ENCODE assay signal across 9 cellular contexts in genomic region chr1:185238447-185238846, GRCh38.
DNase-seq lines count a peak whose midpoint lies in the region; ATAC-seq and TF ChIP-seq lines count a peak whose summit lies in the region.
"Had no signal": no experiment of that assay in that cellular context is flagged by ENCODE, and none has a peak within 500 bp of the region (broad histone marks: within the 10 kb centered on the region; RNA-seq: fewer than 3 reads in every experiment).

No MANE protein-coding gene starts in this region.

- no peaks in the 10 kb centered on the region for H4K20me1 ChIP-seq in DOHH2 (ENCODE audit: control insufficient read depth, insufficient read depth, low read depth, low read length)
- no peaks in the 10 kb centered on the region for H4K20me1 ChIP-seq in Loucy (ENCODE audit: insufficient read depth, low read length, poor library complexity, severe bottlenecking)

- H2AFZ ChIP-seq in Loucy (ENCODE audit: low read length) = no peak overlapping the region

- H3K36me3 ChIP-seq in DOHH2 (ENCODE audit: control insufficient read depth, low read length) = no peaks in the 10 kb centered on the region
- no peaks in the 10 kb centered on the region for H3K36me3 ChIP-seq in Loucy (ENCODE audit: insufficient read depth, low read length)

- H3K9me3 ChIP-seq in DOHH2 (ENCODE audit: control insufficient read depth, insufficient read depth, low read length) (no peaks in the 10 kb centered on the region), Loucy (ENCODE audit: insufficient read depth, low read depth, low read length) (no peaks in the 10 kb centered on the region)

- H3K36me3 Mint-ChIP-seq in central memory CD8-positive, alpha-beta T cell (ENCODE audit: insufficient read depth) = peaks cover 1% of the 10 kb centered on the region
- H3K36me3 Mint-ChIP-seq in neural crest cell (ENCODE audit: low read depth) = peaks cover 31% of the 10 kb centered on the region

- TF ChIP-seq CTCF in DOHH2 (IDR thresholded peaks at IDR 0.05; ENCODE audit: low read depth, low read length, poor library complexity, severe bottlenecking) (peak; percentile 21), Loucy (conservative IDR thresholded peaks at IDR 0.05; ENCODE audit: low read length) (peak; percentile 66), neural crest cell (conservative IDR thresholded peaks at IDR 0.05) (peak; percentile 54)

- no peaks in the 10 kb centered on the region for H3K4me1 Mint-ChIP-seq in central memory CD8-positive, alpha-beta T cell
- peaks cover 4% of the 10 kb centered on the region for H3K4me1 Mint-ChIP-seq in neural crest cell

- no peak overlapping the region for H3K27ac ChIP-seq in DOHH2 (ENCODE audit: low read depth, low read length)

- H3K4me2 ChIP-seq in DOHH2 (ENCODE audit: low read length) (no peak overlapping the region), Loucy (ENCODE audit: low read depth, low read length, poor library complexity, severe bottlenecking) (no peak overlapping the region)

- DNase-seq in central memory CD8-positive, alpha-beta T cell (ENCODE audit: low spot score in 2 of 2) = no peak
- no peak for DNase-seq in neural crest cell (ENCODE audit: low read depth, low spot score)
- no peak for DNase-seq in NCI-H2029 (lab: John Stamatoyannopoulos, UW)
- no peak for DNase-seq in Ammon's horn (ENCODE audit: low spot score)
- DNase-seq in activated effector memory CD4-positive, alpha-beta T cell treated with Interleukin-2 at 50 U/mL for 16 hours = no peak
- DNase-seq: NCI-H2081 had no signal

- H3K4me1 ChIP-seq in DOHH2 (ENCODE audit: control insufficient read depth, low read length) = no peaks in the 10 kb centered on the region
- H3K4me1 ChIP-seq in Loucy (ENCODE audit: insufficient read depth, low read length, poor library complexity, severe bottlenecking) = no peaks in the 10 kb centered on the region

- H3K9ac ChIP-seq in Loucy (ENCODE audit: low read depth, low read length, poor library complexity, severe bottlenecking) = no peak overlapping the region

- no peak overlapping the region for H3K4me3 Mint-ChIP-seq in central memory CD8-positive, alpha-beta T cell
- no peak overlapping the region for H3K4me3 Mint-ChIP-seq in neural crest cell

- H3K9me2 ChIP-seq in DOHH2 (replicated peaks; ENCODE audit: control insufficient read depth, low read length) (no peaks in the 10 kb centered on the region), Loucy (replicated peaks; ENCODE audit: low read depth, low read length) (no peaks in the 10 kb centered on the region)

- no peaks in the 10 kb centered on the region for H3F3A ChIP-seq in DOHH2 (ENCODE audit: control insufficient read depth, insufficient read depth)
- H3F3A ChIP-seq in Loucy (ENCODE audit: low read depth) = no peaks in the 10 kb centered on the region

- H3K9me3 Mint-ChIP-seq in central memory CD8-positive, alpha-beta T cell = no peaks in the 10 kb centered on the region
- H3K9me3 Mint-ChIP-seq in neural crest cell = peaks cover 7% of the 10 kb centered on the region

- H3K27me3 Mint-ChIP-seq in central memory CD8-positive, alpha-beta T cell = no peaks in the 10 kb centered on the region
- H3K27me3 Mint-ChIP-seq in neural crest cell (ENCODE audit: low read depth) = no peaks in the 10 kb centered on the region

- H3K4me3 ChIP-seq in DOHH2 (ENCODE audit: low read length) (no peak overlapping the region), Loucy (ENCODE audit: low read length, poor library complexity, severe bottlenecking) (no peak overlapping the region)

- no peak overlapping the region for H3K27ac Mint-ChIP-seq in central memory CD8-positive, alpha-beta T cell (ENCODE audit: low read depth)
- no peak overlapping the region for H3K27ac Mint-ChIP-seq in neural crest cell (ENCODE audit: unreplicated experiment)

- no peaks in the 10 kb centered on the region for H3K79me2 ChIP-seq in DOHH2 (ENCODE audit: control insufficient read depth, low read length)
- no peaks in the 10 kb centered on the region for H3K79me2 ChIP-seq in Loucy (ENCODE audit: insufficient read depth, low read length)

- ATAC-seq in central memory CD8-positive, alpha-beta T cell (replicated peaks; ENCODE audit: extremely low read depth, poor library complexity, severe bottlenecking) = peak; percentile 40
- ATAC-seq in GM21381 (IDR thresholded peaks at IDR 0.05; ENCODE audit: unreplicated experiment) = no peak

- H3K27me3 ChIP-seq in DOHH2 (ENCODE audit: control insufficient read depth, low read length) (no peaks in the 10 kb centered on the region), Loucy (ENCODE audit: insufficient read depth, low read length, poor library complexity, severe bottlenecking) (no peaks in the 10 kb centered on the region)
